21 cellular contexts compared by ENCODE assay signal in the genomic region with DNA sequence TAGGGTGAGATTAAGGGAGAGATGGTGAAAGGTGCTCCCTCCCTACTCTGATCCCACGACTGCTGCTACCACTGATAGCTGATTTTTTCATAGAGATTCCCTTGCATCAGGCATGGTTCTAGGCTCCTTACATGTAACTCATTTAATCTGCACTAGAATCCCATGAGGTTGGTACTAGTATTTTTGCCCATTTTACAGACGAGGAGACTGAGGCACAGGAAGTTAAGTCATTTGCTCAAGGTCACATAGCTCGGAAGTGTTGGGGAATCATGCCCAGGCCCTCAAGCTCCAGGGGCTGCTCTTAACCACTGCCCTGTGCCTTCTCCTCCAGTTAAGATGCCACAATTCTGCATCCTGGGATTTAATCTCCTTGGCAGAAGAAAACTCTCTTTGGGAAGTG. TPM values are rescaled to one million over a fixed set of nuclear protein-coding genes. Genes with fewer than 3 reads are reported as not detected.
DNase-seq lines count a peak whose midpoint lies in the region; ATAC-seq, FAIRE-seq and TF ChIP-seq lines count a peak whose summit lies in the region.
"Had no signal": no experiment of that assay in that cellular context is flagged by ENCODE, and none has a peak within 500 bp of the region (broad histone marks: within the 10 kb centered on the region; RNA-seq: fewer than 3 reads in every experiment).

No MANE protein-coding gene starts in this region.

- H3K4me2 ChIP-seq in BLaER1 (0 out of 2 replicates have a peak overlapping the region, but pooled peaks have one; percentile 54), K562 (ENCODE audit: insufficient read depth, low read length) (no peak overlapping the region), osteoblast (ENCODE audit: insufficient read depth, low read length) (no peak overlapping the region), hepatocyte (no peak overlapping the region)

- no peak for TF ChIP-seq EP300 in K562 (IDR thresholded peaks at IDR 0.05; ENCODE audit: low read length)

- in situ Hi-C loops in K562 (cut with MboI) = no loop called here

- no peak for FAIRE-seq in K562 (lab: Jason Lieb, UNC)
- FAIRE-seq: A549, G401.6, GM12892, H54 had no signal

- no peak overlapping the region for H3K27ac ChIP-seq in BLaER1
- H3K27ac ChIP-seq in K562 (ENCODE audit: extremely low read depth, low read depth, low read length) = no peak overlapping the region
- H3K27ac ChIP-seq in right lobe of liver = peak overlapping the region; percentile 74 to 95 (median 89)
- no peak overlapping the region for H3K27ac ChIP-seq in osteoblast (ENCODE audit: low read depth, low read length)
- no peak overlapping the region for H3K27ac ChIP-seq in hepatocyte
- no peak overlapping the region for H3K27ac ChIP-seq in coronary artery
- H3K27ac ChIP-seq: A549 had no signal

- intact Hi-C loops in K562 (cut with micrococcal nuclease) (no loop called here), right lobe of liver (cut with DNase I) (no loop called here)

- H2AFZ ChIP-seq in K562 (ENCODE audit: low read depth, low read length) (no peak overlapping the region), osteoblast (ENCODE audit: low read length) (no peak overlapping the region), hepatocyte (no peak overlapping the region)

- CTCF ChIA-PET in K562 (lab: Yijun Ruan, JAX; ENCODE audit: low intra/inter-chr PET ratio) = no interaction called here

- TF ChIP-seq RAD21 in K562 (CRISPR knock-in tag; conservative IDR thresholded peaks at IDR 0.05 in 1 of 2, IDR thresholded peaks at IDR 0.05 in 1 of 2) = no peak

- POLR2A ChIA-PET in K562 (lab: Yijun Ruan, JAX) = no interaction called here

- no peaks in the 10 kb centered on the region for H3K79me2 ChIP-seq in K562 (ENCODE audit: control insufficient read depth, insufficient read depth, low read length)
- no peaks in the 10 kb centered on the region for H3K79me2 ChIP-seq in osteoblast (ENCODE audit: insufficient read depth, low read length)
- no peaks in the 10 kb centered on the region for H3K79me2 ChIP-seq in hepatocyte

- H3K27me3 ChIP-seq in BLaER1 = no peaks in the 10 kb centered on the region
- peaks cover 10 to 32% of the 10 kb centered on the region in 2 experiments; a peak in 4 of 5 replicates for H3K27me3 ChIP-seq in K562 (ENCODE audit: control insufficient read depth in 2 of 2, insufficient read depth in 2 of 2, low read length in 2 of 2)
- H3K27me3 ChIP-seq in right lobe of liver = no peaks in the 10 kb centered on the region
- H3K27me3 ChIP-seq in osteoblast (ENCODE audit: insufficient read depth, low read length) = peaks cover 23% of the 10 kb centered on the region
- no peaks in the 10 kb centered on the region for H3K27me3 ChIP-seq in hepatocyte
- H3K27me3 ChIP-seq: BE2C had no signal

- no peak for DNase-seq in K562 (ENCODE audit: extremely low read depth in 1 of 4, low spot score in 3 of 4)
- DNase-seq in right lobe of liver = peak in 1 of 3 donors; percentile 7
- peak; percentile 10 for DNase-seq in osteoblast (ENCODE audit: insufficient read length, low spot score, missing footprints)
- DNase-seq in hepatocyte (ENCODE audit: low spot score) = no peak
- DNase-seq in coronary artery (ENCODE audit: low spot score) = no peak
- no peak for DNase-seq in NCI-H2029 (lab: John Stamatoyannopoulos, UW)
- DNase-seq: 8988T; ACHN; AML-193; BE2C; Calu3; CD4-positive, alpha-beta memory T cell; COR-L47; DMS153; DND-41 had no signal

- H3K9me1 ChIP-seq in K562 (ENCODE audit: control insufficient read depth, insufficient read depth, low read length) = no peaks in the 10 kb centered on the region

- no peaks in the 10 kb centered on the region for H3K9me2 ChIP-seq in hepatocyte (replicated peaks; ENCODE audit: insufficient read depth)

- H3K4me1 ChIP-seq in BLaER1 = peaks cover 58% of the 10 kb centered on the region
- peaks cover 0 to 9% of the 10 kb centered on the region in 2 experiments; a peak in 1 of 5 replicates for H3K4me1 ChIP-seq in K562 (replicated peaks in 1 of 2; ENCODE audit: control insufficient read depth in 2 of 2, insufficient read depth in 2 of 2, low read length in 2 of 2)
- peaks cover 0 to 64% (median 31%) of the 10 kb centered on the region in 4 donors for H3K4me1 ChIP-seq in right lobe of liver
- H3K4me1 ChIP-seq in osteoblast (ENCODE audit: insufficient read depth, low read length) = no peaks in the 10 kb centered on the region
- no peaks in the 10 kb centered on the region for H3K4me1 ChIP-seq in hepatocyte (ENCODE audit: insufficient read depth)
- H3K4me1 ChIP-seq: BE2C, HAP-1 had no signal

- BruUV-seq in K562 (replicated peaks; lab: Mats Ljungman, UMichigan) = no TSS peak

- no peak for TF ChIP-seq POLR2A in K562 (conservative IDR thresholded peaks at IDR 0.05)
- no peak for TF ChIP-seq POLR2A in right lobe of liver (IDR thresholded peaks at IDR 0.05)

- H3K9me3 ChIP-seq in BLaER1 = no peaks in the 10 kb centered on the region
- H3K9me3 ChIP-seq in K562 (replicated peaks; ENCODE audit: control insufficient read depth, insufficient read depth, low read depth, low read length) = no peaks in the 10 kb centered on the region
- no peaks in the 10 kb centered on the region for H3K9me3 ChIP-seq in right lobe of liver
- H3K9me3 ChIP-seq in osteoblast (ENCODE audit: low read depth, low read length) = no peaks in the 10 kb centered on the region
- H3K9me3 ChIP-seq in hepatocyte (ENCODE audit: low read depth) = no peaks in the 10 kb centered on the region
- H3K9me3 ChIP-seq: A549, BE2C, HAP-1 had no signal

- no peak overlapping the region for H3K4me3 ChIP-seq in BLaER1
- H3K4me3 ChIP-seq in K562 = no peak overlapping the region
- no peak overlapping the region for H3K4me3 ChIP-seq in right lobe of liver
- no peak overlapping the region for H3K4me3 ChIP-seq in osteoblast (ENCODE audit: insufficient read depth, low read length)
- no peak overlapping the region for H3K4me3 ChIP-seq in hepatocyte
- H3K4me3 ChIP-seq in coronary artery = no peak overlapping the region
- H3K4me3 ChIP-seq: A549, HAP-1 had no signal

- no peak for TF ChIP-seq CTCF in K562 (IDR thresholded peaks at IDR 0.05 in 2 of 3, conservative IDR thresholded peaks at IDR 0.05 in 1 of 3; ENCODE audit: insufficient read depth in 2 of 3, low read depth in 1 of 3, low read length in 3 of 3)
- TF ChIP-seq CTCF in right lobe of liver (IDR thresholded peaks at IDR 0.05) = no peak
- no peak for TF ChIP-seq CTCF in osteoblast (IDR thresholded peaks at IDR 0.05; ENCODE audit: extremely low read depth, low read depth, low read length)
- TF ChIP-seq CTCF in hepatocyte (IDR thresholded peaks at IDR 0.05; ENCODE audit: poor library complexity) = no peak
- no peak for TF ChIP-seq CTCF in coronary artery (IDR thresholded peaks at IDR 0.05)

- 0% methylated on average over 3 of the region's 3 CpGs for WGBS in K562 (ENCODE audit: insufficient coverage, low coverage, missing lambda C conversion rate)
- WGBS in right lobe of liver (ENCODE audit: insufficient coverage, low coverage, low lambda C conversion rate, missing lambda C conversion rate) = 37% methylated on average over 3 of the region's 3 CpGs
- 34% methylated on average over 3 of the region's 3 CpGs for WGBS in hepatocyte (ENCODE audit: low lambda C conversion rate, missing lambda C conversion rate)

- H4K20me1 ChIP-seq in BLaER1 = peaks cover 13% of the 10 kb centered on the region; the same call in 1 of the 2 replicates
- peaks cover 26% of the 10 kb centered on the region for H4K20me1 ChIP-seq in K562 (replicated peaks; ENCODE audit: control insufficient read depth, insufficient read depth, low read length)
- H4K20me1 ChIP-seq in osteoblast (ENCODE audit: insufficient read depth, low read length) = no peaks in the 10 kb centered on the region
- H4K20me1 ChIP-seq in hepatocyte (ENCODE audit: insufficient read depth, poor library complexity, severe bottlenecking) = no peaks in the 10 kb centered on the region

- H3K9ac ChIP-seq in BLaER1 (no peak overlapping the region), K562 (ENCODE audit: insufficient read depth in 1 of 2, low read depth in 2 of 2, low read length in 2 of 2) (no peak overlapping the region)

- ATAC-seq in K562 (no peak), right lobe of liver (no peak)

- H3K36me3 ChIP-seq in BLaER1 (peaks cover 6% of the 10 kb centered on the region; the same call in 1 of the 2 replicates), K562 (ENCODE audit: control insufficient read depth, insufficient read depth, low read length) (no peaks in the 10 kb centered on the region), right lobe of liver (no peaks in the 10 kb centered on the region), osteoblast (ENCODE audit: insufficient read depth, low read length) (no peaks in the 10 kb centered on the region), hepatocyte (replicated peaks; ENCODE audit: insufficient read depth, low read depth) (no peaks in the 10 kb centered on the region)
- H3K36me3 ChIP-seq: BE2C, HAP-1 had no signal

TF ChIP-seq in K562, 482 proteins besides CTCF, POLR2A, EP300 and RAD21 (continues in another document):
- TF ChIP-seq CBFA2T3 (IDR thresholded peaks at IDR 0.05) = no peak
- TF ChIP-seq MEIS2 (IDR thresholded peaks at IDR 0.05; ENCODE audit: partially characterized antibody) = no peak

RNA-seq across cellular contexts. Expression of a gene that starts 11.2 kb away (rescaled TPM):
- total RNA-seq in K562 (2011; cell fraction: chromatin; rRNA removed; ENCODE audit: low replicate concordance) = not detected in 2 replicates
- not detected in 2 replicates for total RNA-seq in K562 (2011; cell fraction: nucleolus; rRNA removed)
- not detected in 2 replicates for total RNA-seq in K562 (2011; cell fraction: nucleoplasm; rRNA removed)
- total RNA-seq in K562 (2014; rRNA removed) (not detected in 2 replicates), K562 (2014; rRNA removed; fragmentation: Illumina TruSeq; extraction: Trizol) (not detected in 2 replicates), K562 (2015; rRNA removed; fragmentation: Illumina TruSeq; extraction: Trizol) (not detected in 2 replicates), K562 (2021) (not detected in 2 replicates), right lobe of liver (10 to 100 TPM; 25.9 to 45.1 (median 35.1) TPM), osteoblast (not detected in 2 replicates), hepatocyte (1.8 and 1.9 TPM in 2 replicates)
- polyA plus RNA-seq in K562 (2011; rRNA removed) (not detected in 2 replicates), K562 (2014; fragmentation: Illumina TruSeq; extraction: Trizol) (not detected in 2 replicates), K562 (2014; fragmentation: Nextera tagmentation; extraction: Ambion mirVana) (under 1 TPM in 1 of 2 experiments, not detected in 1; 0.06 TPM), K562 (2014; rRNA removed) (not detected in 2 replicates), hepatocyte (0.66 and 0.75 TPM in 2 replicates)
- polyA plus RNA-seq in K562 (2011; cell fraction: cytosol; rRNA removed) = not detected in 2 replicates
- polyA plus RNA-seq in K562 (2011; cell fraction: nucleus; rRNA removed) = not detected in 2 replicates
- polyA plus RNA-seq in K562 (2012) = 0.01 TPM in 2 replicates
- not detected in 2 replicates for polyA minus RNA-seq in K562 (2011; rRNA and poly(A)+ RNA removed)
- not detected in 2 replicates for polyA minus RNA-seq in K562 (2011; cell fraction: cytosol; rRNA and poly(A)+ RNA removed)
- under 0.01 TPM in 1 of 2 replicates, not detected in the other for polyA minus RNA-seq in K562 (2011; cell fraction: nucleus; rRNA and poly(A)+ RNA removed)
- total RNA-seq: Calu3; CD4-positive, alpha-beta memory T cell had no signal
- polyA plus RNA-seq: CD4-positive, alpha-beta memory T cell had no signal

Comparison
In these comparisons a context has a peak if more than half of its experiments do, and no peak if none do; other contexts are left out.
1. H3K27ac ChIP-seq: peak in right lobe of liver (3 of 3); none in BLaER1 (single experiment), K562 (single experiment), osteoblast (single experiment), hepatocyte (single experiment) and coronary artery (0 of 2).